18 cellular contexts compared by ENCODE assay signal in genomic region chr2:10323535-10323934, GRCh38. TPM values are rescaled to one million over a fixed set of nuclear protein-coding genes. Genes with fewer than 3 reads are reported as not detected.
A peak's percentile ranks its signal among the peaks of the same experiment; 100 is the strongest.
DNase-seq lines count a peak whose midpoint lies in the region; ATAC-seq and TF ChIP-seq lines count a peak whose summit lies in the region.
"Had no signal": no experiment of that assay in that cellular context is flagged by ENCODE, and none has a peak within 500 bp of the region (broad histone marks: within the 10 kb centered on the region; RNA-seq: fewer than 3 reads in every experiment).

No MANE protein-coding gene starts in this region.

- ATAC-seq in Panc1 (no peak), GM18502 (IDR thresholded peaks at IDR 0.05; ENCODE audit: poor library complexity, unreplicated experiment) (no peak)
- ATAC-seq: PC-3 had no signal

- H3K36me3 Mint-ChIP-seq in activated T-cell treated with anti-CD3 and anti-CD28 coated beads, Interleukin-2, amount 50 U/mL, for 24 hours (ENCODE audit: low read depth) = peaks cover 30% of the 10 kb centered on the region

- peak overlapping the region; percentile 3 for H3K27ac Mint-ChIP-seq in activated T-cell treated with anti-CD3 and anti-CD28 coated beads, Interleukin-2, amount 50 U/mL, for 24 hours

- DNase-seq in activated T-cell treated with anti-CD3 and anti-CD28 coated beads, Interleukin-2, amount 50 U/mL, for 24 hours = no peak
- DNase-seq in activated T-cell treated with anti-CD3 and anti-CD28 coated beads, Interleukin-2, amount 50 U/mL, for 48 hours = no peak
- DNase-seq in Panc1 (ENCODE audit: low read depth, low spot score) (no peak), G401 (ENCODE audit: low spot score) (no peak)
- no peak for DNase-seq in stimulated activated CD4-positive, alpha-beta T cell treated with anti-CD3 and anti-CD28 coated beads, Interleukin-2, amount 100 ng/mL, for 24 hours
- DNase-seq in activated effector memory CD4-positive, alpha-beta T cell treated with anti-CD3 and anti-CD28 coated beads, Interleukin-2, amount 50 U/mL, for 16 hours = no peak
- DNase-seq: BE2C, DMS153, KBM-7, NCI-H1436 treated with DMSO at 0.1 percent for 48 hours, NCI-H2081 treated with DMSO at 0.1 percent for 48 hours, NCI-H510A, NCI-H82, SJCRH30 had no signal

- intact Hi-C loops in Panc1 (cut with micrococcal nuclease; ENCODE audit: unreplicated experiment) = no loop called here

- no peak overlapping the region for H3K4me3 Mint-ChIP-seq in activated T-cell treated with anti-CD3 and anti-CD28 coated beads, Interleukin-2, amount 50 U/mL, for 24 hours

- peaks cover 75% of the 10 kb centered on the region for H3K4me1 Mint-ChIP-seq in activated T-cell treated with anti-CD3 and anti-CD28 coated beads, Interleukin-2, amount 50 U/mL, for 24 hours (ENCODE audit: low read depth)

- no TSS peak for BruUV-seq in Panc1 (replicated peaks; lab: Mats Ljungman, UMichigan)

- H3K9me3 Mint-ChIP-seq in activated T-cell treated with anti-CD3 and anti-CD28 coated beads, Interleukin-2, amount 50 U/mL, for 24 hours = peaks cover 4% of the 10 kb centered on the region

- H3K9me3 ChIP-seq in Panc1 (ENCODE audit: control insufficient read depth, insufficient read depth, low read depth, low read length) = no peaks in the 10 kb centered on the region
- peaks cover 2% of the 10 kb centered on the region for H3K9me3 ChIP-seq in iPS-18c (ENCODE audit: control insufficient read depth, insufficient read depth, low read length)

- CTCF ChIA-PET in Panc1 (lab: Charles Lee) = no interaction called here

- in situ Hi-C loops in Panc1 (cut with HindIII; ENCODE audit: low pct_unique_long_range_greater_than_20kb, low sequenced_read_pairs) (no loop called here), G401 (cut with HindIII; ENCODE audit: low sequenced_read_pairs) (no loop called here)

- H3K27me3 ChIP-seq in Panc1 (ENCODE audit: control insufficient read depth, insufficient read depth, low read length) = no peaks in the 10 kb centered on the region
- H3K27me3 ChIP-seq: BE2C, SJCRH30 had no signal

- H3K36me3 ChIP-seq in Panc1 (ENCODE audit: control insufficient read depth, insufficient read depth, low read length) = no peaks in the 10 kb centered on the region; the same call in 1 of the 2 replicates
- H3K36me3 ChIP-seq: SJCRH30 had no signal

- H3K4me1 ChIP-seq in Panc1 (ENCODE audit: control insufficient read depth, insufficient read depth, low read length) = peaks cover 59% of the 10 kb centered on the region

- POLR2A ChIA-PET in Panc1 (lab: Charles Lee) = no interaction called here

- TF ChIP-seq CTCF in Panc1 (IDR thresholded peaks at IDR 0.05) = no peak

- no peak overlapping the region for H3K4me3 ChIP-seq in Panc1 (ENCODE audit: low read depth in 2 of 2, low read length in 2 of 2)
- peak overlapping the region; percentile 9; the same call in 1 of the 2 replicates for H3K4me3 ChIP-seq in iPS-18c (ENCODE audit: insufficient read depth, low read depth, low read length)
- H3K4me3 ChIP-seq: SJCRH30 had no signal

- H3K27me3 Mint-ChIP-seq in activated T-cell treated with anti-CD3 and anti-CD28 coated beads, Interleukin-2, amount 50 U/mL, for 24 hours = no peaks in the 10 kb centered on the region

- peak overlapping the region; percentile 45 for H3K27ac ChIP-seq in Panc1 (ENCODE audit: low read length)
- H3K27ac ChIP-seq: 22Rv1, SJCRH30 had no signal

RNA-seq across cellular contexts. Expression of gene HPCAL1, which starts 20.8 kb away (rescaled TPM):
- total RNA-seq in Panc1 (2021; ENCODE audit: unreplicated experiment) = 234 TPM
- 556 TPM for polyA plus RNA-seq in Panc1 (2012; ENCODE audit: insufficient read length)
- 12.7 and 34.8 TPM in 2 replicates for total RNA-seq in G401 (2014; rRNA removed; shearing (Covaris generic))
